ENCODE assay signal across 8 cellular contexts in genomic region chr9:20552874-20553624, GRCh38.
DNase-seq lines count a peak whose midpoint lies in the region; ATAC-seq and TF ChIP-seq lines count a peak whose summit lies in the region.
"Had no signal": no experiment of that assay in that cellular context is flagged by ENCODE, and none has a peak within 500 bp of the region (broad histone marks: within the 10 kb centered on the region; RNA-seq: fewer than 3 reads in every experiment).

No MANE protein-coding gene starts in this region.

- no peaks in the 10 kb centered on the region for H3K27me3 ChIP-seq in skeletal muscle satellite cell (ENCODE audit: control insufficient read depth, insufficient read depth, low read length)

- peaks cover 29% of the 10 kb centered on the region for H3K4me1 Mint-ChIP-seq in chondrocyte (ENCODE audit: low read depth)

- H3K4me1 ChIP-seq in skeletal muscle satellite cell (ENCODE audit: control insufficient read depth, insufficient read depth, low read length): peaks cover 33% of the 10 kb centered on the region

- ATAC-seq in GM18870 (IDR thresholded peaks at IDR 0.05; ENCODE audit: unreplicated experiment): peak; percentile 34

- H3K36me3 ChIP-seq in skeletal muscle satellite cell (ENCODE audit: insufficient read depth, low read length): no peaks in the 10 kb centered on the region

- H3K4me2 ChIP-seq in skeletal muscle satellite cell (ENCODE audit: low read length): peak overlapping the region; percentile 12

- H3K4me3 Mint-ChIP-seq in chondrocyte (ENCODE audit: unreplicated experiment): no peak overlapping the region

- no peaks in the 10 kb centered on the region for H3K9me3 ChIP-seq in skeletal muscle satellite cell (replicated peaks; ENCODE audit: low read length)

- H3K27ac Mint-ChIP-seq in chondrocyte (ENCODE audit: unreplicated experiment): no peak overlapping the region

- DNase-seq in HT-29 (ENCODE audit: low spot score) (peak; percentile 66), chondrocyte (ENCODE audit: low spot score) (no peak), cerebellar nuclear complex (lab: John Stamatoyannopoulos, UW) (no peak), GM20000 (ENCODE audit: low spot score) (no peak), NCI-H510A treated with DMSO at 0.1 percent for 48 hours (lab: John Stamatoyannopoulos, UW) (no peak)
- DNase-seq: activated CD8-positive, alpha-beta memory T cell treated with anti-CD3 and anti-CD28 coated beads, Interleukin-2, amount 50 U/mL, for 4 hours had no signal

- H3K9me3 Mint-ChIP-seq in chondrocyte (ENCODE audit: low read depth): no peaks in the 10 kb centered on the region

- H3K27me3 Mint-ChIP-seq in chondrocyte (ENCODE audit: low read depth): no peaks in the 10 kb centered on the region

- TF ChIP-seq CTCF in chondrocyte (IDR thresholded peaks at IDR 0.05) (peak; percentile 76), GM20000 (IDR thresholded peaks at IDR 0.05; ENCODE audit: extremely low read depth, missing control alignments) (no peak)

- H3K4me3 ChIP-seq in skeletal muscle satellite cell (ENCODE audit: low read length): peak overlapping the region; percentile 4

- H3K36me3 Mint-ChIP-seq in chondrocyte (ENCODE audit: low read depth): no peaks in the 10 kb centered on the region

- no peak overlapping the region for H3K9ac ChIP-seq in skeletal muscle satellite cell (ENCODE audit: low read depth, low read length)
